1 cellular context compared by ENCODE assay signal in genomic region chr1:224238756-224239155, GRCh38.
TF ChIP-seq lines count a peak whose summit lies in the region.

No MANE protein-coding gene starts in this region.

TF ChIP-seq in HepG2, 621 proteins besides CTCF, POLR2A, EP300 and RAD21 (continued from another document):
- TF ChIP-seq BCL6 (CRISPR knock-in tag; IDR thresholded peaks at IDR 0.05) = no peak
- no peak for TF ChIP-seq PRMT3 (CRISPR knock-in tag; IDR thresholded peaks at IDR 0.05; ENCODE audit: borderline replicate concordance, low read depth)
- no peak for TF ChIP-seq RERE (CRISPR knock-in tag; IDR thresholded peaks at IDR 0.05; ENCODE audit: low read depth)
- TF ChIP-seq SIN3B (IDR thresholded peaks at IDR 0.05; ENCODE audit: low read length) = no peak
- no peak for TF ChIP-seq ZNF337 (CRISPR knock-in tag; IDR thresholded peaks at IDR 0.05; ENCODE audit: borderline replicate concordance, low read depth)
- no peak for TF ChIP-seq BCLAF1 (IDR thresholded peaks at IDR 0.05)
- no peak for TF ChIP-seq MAF1 (CRISPR knock-in tag; IDR thresholded peaks at IDR 0.05; ENCODE audit: borderline replicate concordance)
- TF ChIP-seq ZNF749 (CRISPR knock-in tag; IDR thresholded peaks at IDR 0.05; ENCODE audit: borderline replicate concordance) = no peak
- no peak for TF ChIP-seq SALL2 (CRISPR knock-in tag; IDR thresholded peaks at IDR 0.05)
- TF ChIP-seq TFDP2 (CRISPR knock-in tag; IDR thresholded peaks at IDR 0.05) = no peak
- no peak for TF ChIP-seq ZNF33B (CRISPR knock-in tag; IDR thresholded peaks at IDR 0.05)
- no peak for TF ChIP-seq RORA (CRISPR knock-in tag; IDR thresholded peaks at IDR 0.05)
- no peak for TF ChIP-seq ZBTB1 (CRISPR knock-in tag; IDR thresholded peaks at IDR 0.05; ENCODE audit: borderline replicate concordance)
- no peak for TF ChIP-seq ZNF766 (CRISPR knock-in tag; IDR thresholded peaks at IDR 0.05; ENCODE audit: borderline replicate concordance)
- no peak for TF ChIP-seq ZFP82 (CRISPR knock-in tag; IDR thresholded peaks at IDR 0.05; ENCODE audit: borderline replicate concordance)
- TF ChIP-seq ARID4A (CRISPR knock-in tag; IDR thresholded peaks at IDR 0.05; ENCODE audit: borderline replicate concordance) = no peak
- no peak for TF ChIP-seq FUBP1 (CRISPR knock-in tag; IDR thresholded peaks at IDR 0.05; ENCODE audit: borderline replicate concordance)
